Comparison of ENCODE assay signal across 7 cellular contexts in the genomic region with DNA sequence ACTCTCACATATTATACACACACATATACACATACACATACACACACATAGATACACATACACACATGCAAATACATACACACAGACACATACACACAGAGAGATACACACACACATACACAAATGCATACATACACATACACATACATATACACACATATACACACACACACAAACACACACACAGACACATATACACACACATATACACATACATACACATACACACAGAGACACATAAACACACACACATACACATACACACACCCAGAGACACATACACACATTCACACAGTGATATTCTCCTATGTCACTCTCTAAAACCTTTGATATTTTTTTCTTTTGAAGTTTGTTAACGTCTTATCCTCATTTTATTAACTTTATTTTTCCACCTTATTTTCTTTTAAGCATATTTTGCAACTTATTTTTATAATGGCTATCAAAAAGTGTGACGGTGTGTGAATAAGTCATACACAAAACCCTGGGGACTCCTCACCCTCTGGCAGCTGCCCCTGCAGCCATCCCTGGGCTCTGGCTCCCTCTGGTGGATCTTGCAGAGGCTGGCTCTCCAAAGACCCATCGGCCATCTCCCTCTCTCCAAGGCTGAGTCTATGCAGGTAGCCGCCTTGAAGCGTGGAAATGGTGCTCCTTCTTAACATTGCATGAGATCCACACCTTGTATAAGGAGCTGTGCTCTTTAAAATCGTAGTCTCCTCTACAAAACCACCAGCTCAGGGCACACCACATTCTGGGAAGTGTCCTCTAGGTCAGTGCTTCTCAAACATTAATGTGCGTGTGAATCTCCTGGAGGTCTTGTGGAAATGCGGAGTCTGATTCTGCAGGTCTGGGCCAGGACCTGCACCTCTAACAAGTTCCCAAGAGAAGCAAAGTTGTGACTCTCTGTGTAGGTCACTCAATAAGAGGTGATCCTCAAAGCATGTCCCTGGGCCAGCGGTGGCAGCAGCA. TPM values are rescaled to one million over a fixed set of nuclear protein-coding genes. Genes with fewer than 3 reads are reported as not detected.
A peak's percentile ranks its signal among the peaks of the same experiment; 100 is the strongest.
DNase-seq lines count a peak whose midpoint lies in the region; ATAC-seq and TF ChIP-seq lines count a peak whose summit lies in the region.

No MANE protein-coding gene starts in this region.

- H3K4me3 ChIP-seq in GM12864 (ENCODE audit: low read depth, low read length), result no peak overlapping the region
- no peak overlapping the region for H3K4me3 ChIP-seq in fibroblast of mammary gland (ENCODE audit: control insufficient read depth, low read depth, low read length)
- H3K4me3 ChIP-seq in suprapubic skin, result no peak overlapping the region

- TF ChIP-seq CTCF in GM12864 (IDR thresholded peaks at IDR 0.05; ENCODE audit: low read depth, low read length, missing control alignments), result peak; percentile 86
- peak; percentile 90 for TF ChIP-seq CTCF in fibroblast of mammary gland (conservative IDR thresholded peaks at IDR 0.05; ENCODE audit: control insufficient read depth, insufficient read depth, low read depth, low read length)
- peak; percentile 96 for TF ChIP-seq CTCF in neural crest cell (conservative IDR thresholded peaks at IDR 0.05)
- peak; percentile 43 to 75 for TF ChIP-seq CTCF in suprapubic skin (IDR thresholded peaks at IDR 0.05)

- peaks cover 3% of the 10 kb centered on the region for H3K27me3 ChIP-seq in suprapubic skin

- peak overlapping the region; percentile 18 for H3K4me3 Mint-ChIP-seq in neural crest cell

- H3K4me1 ChIP-seq in suprapubic skin, result no peaks in the 10 kb centered on the region

- DNase-seq in GM12864 (ENCODE audit: low read depth) (no peak), NCI-H82 treated with DMSO at 0.1 percent for 48 hours (lab: John Stamatoyannopoulos, UW; ENCODE audit: unreplicated experiment) (peak; percentile 0), activated T-cell treated with anti-CD3 and anti-CD28 coated beads for 24 hours (ENCODE audit: low read depth) (peak; percentile 36), fibroblast of mammary gland (ENCODE audit: low read depth) (peak; percentile 68), neural crest cell (ENCODE audit: low read depth, low spot score) (peak; percentile 78), suprapubic skin (ENCODE audit: low spot score in 2 of 2) (no peak)

- no peaks in the 10 kb centered on the region for H3K36me3 ChIP-seq in suprapubic skin

- peaks cover 5% of the 10 kb centered on the region for H3K27me3 Mint-ChIP-seq in neural crest cell (ENCODE audit: low read depth)

- peaks cover 4% of the 10 kb centered on the region for H3K9me3 Mint-ChIP-seq in neural crest cell

- H3K9me3 ChIP-seq in suprapubic skin, result no peaks in the 10 kb centered on the region

- peaks cover 40% of the 10 kb centered on the region for H3K4me1 Mint-ChIP-seq in neural crest cell

- WGBS in suprapubic skin, result 47% methylated on average over 9 of the region's 9 CpGs

- no peak overlapping the region for H3K27ac Mint-ChIP-seq in neural crest cell (ENCODE audit: unreplicated experiment)

- H3K27ac ChIP-seq in suprapubic skin, result no peak overlapping the region

- ATAC-seq in HG03159 (IDR thresholded peaks at IDR 0.05; ENCODE audit: unreplicated experiment), result peak; percentile 83

- TF ChIP-seq EP300 in suprapubic skin (IDR thresholded peaks at IDR 0.05), result no peak

- H3K36me3 Mint-ChIP-seq in neural crest cell (ENCODE audit: low read depth), result no peaks in the 10 kb centered on the region

- TF ChIP-seq POLR2A in suprapubic skin (IDR thresholded peaks at IDR 0.05), result no peak

RNA-seq across cellular contexts. Expression of a gene that starts 4.1 kb away (rescaled TPM):
- total RNA-seq in neural crest cell, result not detected in 2 replicates
- total RNA-seq in suprapubic skin, result not detected

Comparison
In these comparisons a context has a peak if more than half of its experiments do, and no peak if none do; other contexts are left out.
1. DNase-seq: peak in NCI-H82 treated with DMSO at 0.1 percent for 48 hours (single experiment), activated T-cell treated with anti-CD3 and anti-CD28 coated beads for 24 hours (single experiment), fibroblast of mammary gland (single experiment) and neural crest cell (single experiment); none in GM12864 (single experiment) and suprapubic skin (0 of 2).
2. Peak in every context shown above with its lines, with median percentiles within 50 percentile points of each other: CTCF ChIP-seq.